ENCODE assay signal across 1 cellular context in the genomic region with DNA sequence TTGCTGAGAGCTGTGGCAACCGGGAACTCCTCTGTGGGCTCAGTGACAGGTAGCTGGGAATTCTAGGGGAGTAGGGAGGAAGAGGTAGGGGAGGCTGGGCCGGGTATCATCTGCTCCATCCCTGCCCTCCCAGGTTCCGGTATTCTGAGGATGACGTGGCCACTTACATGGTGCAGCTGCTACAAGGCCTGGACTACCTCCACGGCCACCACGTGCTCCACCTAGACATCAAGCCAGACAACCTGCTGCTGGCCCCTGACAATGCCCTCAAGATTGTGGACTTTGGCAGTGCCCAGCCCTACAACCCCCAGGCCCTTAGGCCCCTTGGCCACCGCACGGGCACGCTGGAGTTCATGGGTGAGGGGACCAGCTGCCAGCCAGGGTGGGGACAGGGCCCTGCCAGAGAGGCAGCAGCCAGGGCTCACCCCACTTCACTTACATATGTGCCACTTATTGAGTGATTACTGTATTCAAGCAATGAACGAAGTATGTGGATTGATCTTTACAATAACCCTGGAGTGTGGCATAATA.
TF ChIP-seq lines count a peak whose summit lies in the region.

No MANE protein-coding gene starts in this region.

TF ChIP-seq in HepG2, 621 proteins besides CTCF, POLR2A, EP300 and RAD21:
- TF ChIP-seq ZNF230 (CRISPR knock-in tag; IDR thresholded peaks at IDR 0.05) (no peak), ATF6 (CRISPR knock-in tag; conservative IDR thresholded peaks at IDR 0.05) (no peak), CC2D1A (CRISPR knock-in tag; IDR thresholded peaks at IDR 0.05) (no peak), NR2F6 (IDR thresholded peaks at IDR 0.05) (no peak), NR2F6 (CRISPR knock-in tag; IDR thresholded peaks at IDR 0.05) (no peak), MNT (IDR thresholded peaks at IDR 0.05) (0 out of 2 replicates have a peak, but pooled peaks have one; percentile 14), ZNF296 (CRISPR knock-in tag; conservative IDR thresholded peaks at IDR 0.05) (no peak), CREB1 (IDR thresholded peaks at IDR 0.05) (0 out of 2 replicates have a peak, but pooled peaks have one; percentile 8), CREB1 (CRISPR knock-in tag; IDR thresholded peaks at IDR 0.05) (no peak), TMF1 (CRISPR knock-in tag; IDR thresholded peaks at IDR 0.05; ENCODE audit: low read depth) (no peak), ZNF543 (CRISPR knock-in tag; IDR thresholded peaks at IDR 0.05) (no peak), MAX (IDR thresholded peaks at IDR 0.05) (0 out of 2 replicates have a peak, but pooled peaks have one; percentile 23), ZNF614 (CRISPR knock-in tag; IDR thresholded peaks at IDR 0.05; ENCODE audit: borderline replicate concordance) (no peak), JDP2 (CRISPR knock-in tag; IDR thresholded peaks at IDR 0.05; ENCODE audit: borderline replicate concordance) (no peak), MBD4 (IDR thresholded peaks at IDR 0.05; ENCODE audit: borderline replicate concordance, low read length) (no peak), ZNF782 (CRISPR knock-in tag; IDR thresholded peaks at IDR 0.05; ENCODE audit: borderline replicate concordance) (no peak), ATAD3A (CRISPR knock-in tag; IDR thresholded peaks at IDR 0.05) (no peak)
- TF ChIP-seq, protein P1, sequence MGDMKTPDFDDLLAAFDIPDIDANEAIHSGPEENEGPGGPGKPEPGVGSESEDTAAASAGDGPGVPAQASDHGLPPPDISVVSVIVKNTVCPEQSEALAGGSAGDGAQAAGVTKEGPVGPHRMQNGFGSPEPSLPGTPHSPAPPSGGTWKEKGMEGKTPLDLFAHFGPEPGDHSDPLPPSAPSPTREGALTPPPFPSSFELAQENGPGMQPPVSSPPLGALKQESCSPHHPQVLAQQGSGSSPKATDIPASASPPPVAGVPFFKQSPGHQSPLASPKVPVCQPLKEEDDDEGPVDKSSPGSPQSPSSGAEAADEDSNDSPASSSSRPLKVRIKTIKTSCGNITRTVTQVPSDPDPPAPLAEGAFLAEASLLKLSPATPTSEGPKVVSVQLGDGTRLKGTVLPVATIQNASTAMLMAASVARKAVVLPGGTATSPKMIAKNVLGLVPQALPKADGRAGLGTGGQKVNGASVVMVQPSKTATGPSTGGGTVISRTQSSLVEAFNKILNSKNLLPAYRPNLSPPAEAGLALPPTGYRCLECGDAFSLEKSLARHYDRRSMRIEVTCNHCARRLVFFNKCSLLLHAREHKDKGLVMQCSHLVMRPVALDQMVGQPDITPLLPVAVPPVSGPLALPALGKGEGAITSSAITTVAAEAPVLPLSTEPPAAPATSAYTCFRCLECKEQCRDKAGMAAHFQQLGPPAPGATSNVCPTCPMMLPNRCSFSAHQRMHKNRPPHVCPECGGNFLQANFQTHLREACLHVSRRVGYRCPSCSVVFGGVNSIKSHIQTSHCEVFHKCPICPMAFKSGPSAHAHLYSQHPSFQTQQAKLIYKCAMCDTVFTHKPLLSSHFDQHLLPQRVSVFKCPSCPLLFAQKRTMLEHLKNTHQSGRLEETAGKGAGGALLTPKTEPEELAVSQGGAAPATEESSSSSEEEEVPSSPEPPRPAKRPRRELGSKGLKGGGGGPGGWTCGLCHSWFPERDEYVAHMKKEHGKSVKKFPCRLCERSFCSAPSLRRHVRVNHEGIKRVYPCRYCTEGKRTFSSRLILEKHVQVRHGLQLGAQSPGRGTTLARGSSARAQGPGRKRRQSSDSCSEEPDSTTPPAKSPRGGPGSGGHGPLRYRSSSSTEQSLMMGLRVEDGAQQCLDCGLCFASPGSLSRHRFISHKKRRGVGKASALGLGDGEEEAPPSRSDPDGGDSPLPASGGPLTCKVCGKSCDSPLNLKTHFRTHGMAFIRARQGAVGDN (CRISPR knock-in tag; IDR thresholded peaks at IDR 0.05), result peak; percentile 33; the same call in 1 of the 2 replicates
- TF ChIP-seq, protein P2, sequence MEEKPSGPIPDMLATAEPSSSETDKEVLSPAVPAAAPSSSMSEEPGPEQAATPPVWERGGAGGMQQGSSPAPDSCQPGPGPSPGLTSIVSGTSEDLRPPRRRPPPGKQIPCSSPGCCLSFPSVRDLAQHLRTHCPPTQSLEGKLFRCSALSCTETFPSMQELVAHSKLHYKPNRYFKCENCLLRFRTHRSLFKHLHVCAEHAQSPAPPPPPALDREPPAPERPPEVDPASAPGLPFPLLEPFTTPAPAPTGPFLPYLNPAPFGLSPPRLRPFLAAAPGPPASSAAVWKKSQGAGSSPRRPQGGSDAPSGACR (CRISPR knock-in tag; IDR thresholded peaks at IDR 0.05), result no peak
- TF ChIP-seq, protein P3, sequence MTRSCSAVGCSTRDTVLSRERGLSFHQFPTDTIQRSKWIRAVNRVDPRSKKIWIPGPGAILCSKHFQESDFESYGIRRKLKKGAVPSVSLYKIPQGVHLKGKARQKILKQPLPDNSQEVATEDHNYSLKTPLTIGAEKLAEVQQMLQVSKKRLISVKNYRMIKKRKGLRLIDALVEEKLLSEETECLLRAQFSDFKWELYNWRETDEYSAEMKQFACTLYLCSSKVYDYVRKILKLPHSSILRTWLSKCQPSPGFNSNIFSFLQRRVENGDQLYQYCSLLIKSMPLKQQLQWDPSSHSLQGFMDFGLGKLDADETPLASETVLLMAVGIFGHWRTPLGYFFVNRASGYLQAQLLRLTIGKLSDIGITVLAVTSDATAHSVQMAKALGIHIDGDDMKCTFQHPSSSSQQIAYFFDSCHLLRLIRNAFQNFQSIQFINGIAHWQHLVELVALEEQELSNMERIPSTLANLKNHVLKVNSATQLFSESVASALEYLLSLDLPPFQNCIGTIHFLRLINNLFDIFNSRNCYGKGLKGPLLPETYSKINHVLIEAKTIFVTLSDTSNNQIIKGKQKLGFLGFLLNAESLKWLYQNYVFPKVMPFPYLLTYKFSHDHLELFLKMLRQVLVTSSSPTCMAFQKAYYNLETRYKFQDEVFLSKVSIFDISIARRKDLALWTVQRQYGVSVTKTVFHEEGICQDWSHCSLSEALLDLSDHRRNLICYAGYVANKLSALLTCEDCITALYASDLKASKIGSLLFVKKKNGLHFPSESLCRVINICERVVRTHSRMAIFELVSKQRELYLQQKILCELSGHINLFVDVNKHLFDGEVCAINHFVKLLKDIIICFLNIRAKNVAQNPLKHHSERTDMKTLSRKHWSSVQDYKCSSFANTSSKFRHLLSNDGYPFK (CRISPR knock-in tag; IDR thresholded peaks at IDR 0.05; ENCODE audit: borderline replicate concordance), result no peak
